Comparison of ENCODE assay signal across 8 cellular contexts in the genomic region with DNA sequence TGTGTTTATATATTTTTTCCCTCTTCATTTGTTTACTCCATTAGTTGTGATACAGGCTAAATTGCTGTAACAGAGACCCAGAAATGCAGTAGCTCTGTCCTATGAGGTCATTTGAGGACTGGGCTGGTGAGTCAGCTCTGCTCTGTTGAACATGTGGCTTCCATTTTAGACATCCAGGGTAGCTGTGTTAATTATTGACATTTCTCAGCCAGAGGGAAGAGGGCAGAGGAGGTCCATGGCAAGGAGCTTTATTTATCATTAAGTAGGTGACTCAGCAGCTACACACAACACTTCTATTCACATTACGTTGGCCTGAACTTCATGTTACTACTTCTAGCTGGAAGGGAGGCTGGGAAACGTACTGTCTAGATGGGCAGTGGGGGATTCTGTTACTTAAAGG.
DNase-seq lines count a peak whose midpoint lies in the region; ATAC-seq, FAIRE-seq and TF ChIP-seq lines count a peak whose summit lies in the region.

No MANE protein-coding gene starts in this region.

- H3K9me3 ChIP-seq in GM12878 (replicated peaks; ENCODE audit: control insufficient read depth, insufficient read depth, low read length), result no peaks in the 10 kb centered on the region; the same call in 2 of the 3 replicates

- H3K4me2 ChIP-seq in GM12878 (ENCODE audit: control insufficient read depth, insufficient read depth), result no peak overlapping the region

- FAIRE-seq in GM12878 (lab: Jason Lieb, UNC), result no peak

- no peak overlapping the region for H3K9ac ChIP-seq in GM12878 (ENCODE audit: control insufficient read depth, insufficient read depth, low read length)

- RAD21 ChIA-PET in GM12878 (lab: Charles Lee; ENCODE audit: unreplicated experiment), result interaction anchor here (0.8 to 1.2 kb wide), 3 partner anchors 14 to 287 kb away, joined by 3 read pairs; no protein-coding TSS in a partner anchor

- TF ChIP-seq CTCF in GM12878 (IDR thresholded peaks at IDR 0.05 in 2 of 3, conservative IDR thresholded peaks at IDR 0.05 in 1 of 3; ENCODE audit: control insufficient read depth in 2 of 3, extremely low read depth in 1 of 3, insufficient read depth in 1 of 3, low read depth in 3 of 3, low read length in 3 of 3) (no peak), retinal pigment epithelial cell (conservative IDR thresholded peaks at IDR 0.05; ENCODE audit: low read depth, low read length) (no peak), GM13977 (IDR thresholded peaks at IDR 0.05; ENCODE audit: extremely low read depth, insufficient read depth, missing control alignments) (no peak)

- H3K79me2 ChIP-seq in GM12878 (ENCODE audit: control insufficient read depth, insufficient read depth, low read length), result no peaks in the 10 kb centered on the region

- no peak overlapping the region for H3K4me3 ChIP-seq in GM12878
- H3K4me3 ChIP-seq in retinal pigment epithelial cell (ENCODE audit: low read length), result no peak overlapping the region

- no peaks in the 10 kb centered on the region for H3K36me3 ChIP-seq in GM12878 (ENCODE audit: control insufficient read depth in 2 of 2, insufficient read depth in 2 of 2, low read length in 1 of 2)

- no peak for TF ChIP-seq RAD21 in GM12878 (IDR thresholded peaks at IDR 0.05; ENCODE audit: insufficient read depth, low read depth, low read length)

- peak; percentile 96 for ATAC-seq in GM18909 (IDR thresholded peaks at IDR 0.05; ENCODE audit: poor library complexity, unreplicated experiment)
- peak; percentile 94 for ATAC-seq in HG03460 (IDR thresholded peaks at IDR 0.05; ENCODE audit: unreplicated experiment)
- ATAC-seq in GM12878, result peak; percentile 81
- no peak for ATAC-seq in GM21576 (IDR thresholded peaks at IDR 0.05; ENCODE audit: unreplicated experiment)

- H2AFZ ChIP-seq in GM12878 (ENCODE audit: control insufficient read depth, low read depth, low read length), result no peak overlapping the region

- DNase-seq in GM12878 (ENCODE audit: low read depth, low spot score), result peak; percentile 23
- peak; percentile 89 for DNase-seq in retinal pigment epithelial cell (ENCODE audit: low read depth)
- no peak for DNase-seq in germinal center (ENCODE audit: low spot score)
- DNase-seq in 8988T, result no peak
- DNase-seq in GM13977 (ENCODE audit: low spot score), result no peak

- no TSS peak for BruUV-seq in GM12878 (replicated peaks; lab: Mats Ljungman, UMichigan)

- H3K27me3 ChIP-seq in GM12878 (replicated peaks in 1 of 2; ENCODE audit: control insufficient read depth in 2 of 2, insufficient read depth in 2 of 2, low read length in 1 of 2), result no peaks in the 10 kb centered on the region; a peak in 2 of 4 replicates

- no peaks in the 10 kb centered on the region for H4K20me1 ChIP-seq in GM12878 (ENCODE audit: control insufficient read depth, insufficient read depth)

- POLR2A ChIA-PET in GM12878 (lab: Charles Lee), result no interaction called here

- no peak for TF ChIP-seq POLR2A in GM12878 (IDR thresholded peaks at IDR 0.05; ENCODE audit: low read depth, low read length)

- intact Hi-C loops in GM12878 (cut with micrococcal nuclease; ENCODE audit: unreplicated experiment), result no loop called here

- in situ Hi-C loops in GM12878 (cut with MboI), result no loop called here
- in situ Hi-C loops in GM13977 (cut with MboI; ENCODE audit: low pct_unique_long_range_greater_than_20kb, low sequenced_read_pairs, unreplicated experiment), result no loop called here

- 0% methylated on average over 2 of the region's 2 CpGs for WGBS in GM12878 (ENCODE audit: insufficient coverage, insufficient replicate concordance, low lambda C conversion rate, missing lambda C conversion rate)

- TF ChIP-seq EP300 in GM12878 (IDR thresholded peaks at IDR 0.05; ENCODE audit: borderline replicate concordance in 1 of 2, control insufficient read depth in 1 of 2, low read depth in 2 of 2, low read length in 2 of 2), result no peak

- SMC1A ChIA-PET in GM12878 (lab: Charles Lee; ENCODE audit: uncharacterized antibody, unreplicated experiment), result interaction anchor here (0.8 kb wide), 1 partner anchor 283 kb away, joined by 3 read pairs; no protein-coding TSS in a partner anchor

- CTCF ChIA-PET in GM12878 (lab: Yijun Ruan, JAX), result interaction anchor here (0.6 to 1.5 kb wide), 5 partner anchors 9 to 284 kb away, joined by 3 to 4 read pairs (median 3); no protein-coding TSS in a partner anchor

- no peak overlapping the region for H3K27ac ChIP-seq in GM12878 (ENCODE audit: control insufficient read depth, insufficient read depth)

- no peaks in the 10 kb centered on the region for H3K4me1 ChIP-seq in GM12878 (ENCODE audit: control insufficient read depth, insufficient read depth, low read length)

TF ChIP-seq in GM12878, 131 proteins besides CTCF, POLR2A, EP300 and RAD21:
- no peak for TF ChIP-seq CHD4 (IDR thresholded peaks at IDR 0.05)
- TF ChIP-seq, protein P1, sequence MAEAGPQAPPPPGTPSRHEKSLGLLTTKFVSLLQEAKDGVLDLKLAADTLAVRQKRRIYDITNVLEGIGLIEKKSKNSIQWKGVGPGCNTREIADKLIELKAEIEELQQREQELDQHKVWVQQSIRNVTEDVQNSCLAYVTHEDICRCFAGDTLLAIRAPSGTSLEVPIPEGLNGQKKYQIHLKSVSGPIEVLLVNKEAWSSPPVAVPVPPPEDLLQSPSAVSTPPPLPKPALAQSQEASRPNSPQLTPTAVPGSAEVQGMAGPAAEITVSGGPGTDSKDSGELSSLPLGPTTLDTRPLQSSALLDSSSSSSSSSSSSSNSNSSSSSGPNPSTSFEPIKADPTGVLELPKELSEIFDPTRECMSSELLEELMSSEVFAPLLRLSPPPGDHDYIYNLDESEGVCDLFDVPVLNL (IDR thresholded peaks at IDR 0.05; ENCODE audit: low read depth, low read length), result no peak
- TF ChIP-seq EED (IDR thresholded peaks at IDR 0.05; ENCODE audit: low read depth), result no peak
- no peak for TF ChIP-seq ATF7 (IDR thresholded peaks at IDR 0.05; ENCODE audit: low read depth)
- TF ChIP-seq TCF7 (IDR thresholded peaks at IDR 0.05; ENCODE audit: borderline replicate concordance), result no peak
- TF ChIP-seq TCF3 (IDR thresholded peaks at IDR 0.05; ENCODE audit: borderline replicate concordance, insufficient read depth, low read depth, low read length), result no peak
- TF ChIP-seq, protein P2, sequence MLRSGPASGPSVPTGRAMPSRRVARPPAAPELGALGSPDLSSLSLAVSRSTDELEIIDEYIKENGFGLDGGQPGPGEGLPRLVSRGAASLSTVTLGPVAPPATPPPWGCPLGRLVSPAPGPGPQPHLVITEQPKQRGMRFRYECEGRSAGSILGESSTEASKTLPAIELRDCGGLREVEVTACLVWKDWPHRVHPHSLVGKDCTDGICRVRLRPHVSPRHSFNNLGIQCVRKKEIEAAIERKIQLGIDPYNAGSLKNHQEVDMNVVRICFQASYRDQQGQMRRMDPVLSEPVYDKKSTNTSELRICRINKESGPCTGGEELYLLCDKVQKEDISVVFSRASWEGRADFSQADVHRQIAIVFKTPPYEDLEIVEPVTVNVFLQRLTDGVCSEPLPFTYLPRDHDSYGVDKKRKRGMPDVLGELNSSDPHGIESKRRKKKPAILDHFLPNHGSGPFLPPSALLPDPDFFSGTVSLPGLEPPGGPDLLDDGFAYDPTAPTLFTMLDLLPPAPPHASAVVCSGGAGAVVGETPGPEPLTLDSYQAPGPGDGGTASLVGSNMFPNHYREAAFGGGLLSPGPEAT (IDR thresholded peaks at IDR 0.05; ENCODE audit: low read depth), result no peak
- no peak for TF ChIP-seq CBFB (IDR thresholded peaks at IDR 0.05; ENCODE audit: low read depth)
- no peak for TF ChIP-seq EZH2 (IDR thresholded peaks at IDR 0.05; ENCODE audit: borderline replicate concordance, control insufficient read depth, low read depth, low read length)

Comparison
In these comparisons a context has a peak if more than half of its experiments do, and no peak if none do; other contexts are left out.
1. DNase-seq: peak in GM12878 (single experiment) and retinal pigment epithelial cell (single experiment); none in germinal center (single experiment), 8988T (single experiment) and GM13977 (single experiment).